Comparison of ENCODE assay signal across 29 cellular contexts in genomic region chr6:71209626-71210025, GRCh38.
"Had no signal": no experiment of that assay in that cellular context is flagged by ENCODE, and none has a peak within 500 bp of the region (broad histone marks: within the 10 kb centered on the region; RNA-seq: fewer than 3 reads in every experiment).

No MANE protein-coding gene starts in this region.

- ATAC-seq: Panc1, Right ventricle myocardium inferior, SK-N-SH treated with all-trans-retinoic acid at 6 μM for 48 hours, T-cell, T-helper 17 cell had no signal

- H3K4me3 ChIP-seq: MG63, PC-9, SJCRH30, SK-N-MC had no signal

- DNase-seq: KG1, MG63, NCI-H1048, NCI-H1092 treated with DMSO at 0.1 percent for 48 hours, NCI-H1105 treated with DMSO at 0.1 percent for 48 hours, NCI-H1417, NCI-H1436, NCI-H146, NCI-H1694, NCI-H187, NCI-H1930, NCI-H2029 treated with DMSO at 0.1 percent for 48 hours, NCI-H2081 treated with DMSO at 0.1 percent for 48 hours, NCI-H2171 treated with DMSO at 0.1 percent for 48 hours, NCI-H226, NCI-H510A treated with DMSO at 0.1 percent for 48 hours, NCI-H524 treated with DMSO at 0.1 percent for 48 hours, NCI-H526 treated with DMSO at 0.1 percent for 48 hours, NCI-H748 treated with DMSO at 0.1 percent for 48 hours, PC-9, SHP77, SIG-M5, SJCRH30, T-cell, T-helper 17 cell had no signal
